ENCODE assay signal across 9 cellular contexts in the genomic region with DNA sequence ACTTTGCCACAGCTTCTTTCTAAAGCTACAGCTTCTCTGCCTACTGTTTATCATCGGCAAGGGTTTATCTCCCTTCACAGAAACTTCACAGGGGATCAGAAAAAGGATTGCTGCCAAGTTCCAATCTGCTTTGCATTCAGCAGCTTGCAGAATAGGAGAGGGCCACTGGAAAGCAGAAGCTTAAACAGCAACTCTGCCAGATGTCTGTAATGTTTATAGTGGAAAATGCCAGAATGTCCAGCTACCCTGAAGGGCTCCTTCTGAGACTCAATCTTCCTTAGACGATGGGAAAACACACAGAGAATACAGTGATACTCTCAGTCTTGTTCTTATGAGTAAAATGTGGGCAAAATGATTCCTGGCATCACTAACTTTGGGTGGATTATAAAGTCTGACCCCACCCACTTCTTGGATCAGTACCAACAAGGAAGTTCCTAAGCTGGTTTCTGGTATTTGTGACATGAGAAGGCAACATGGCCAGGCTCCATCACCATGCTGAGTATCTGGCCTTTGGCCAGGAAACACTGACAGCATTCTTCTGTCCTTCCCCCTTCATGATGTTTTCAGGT. TPM values are rescaled to one million over a fixed set of nuclear protein-coding genes. Genes with fewer than 3 reads are reported as not detected.
DNase-seq lines count a peak whose midpoint lies in the region; ATAC-seq and TF ChIP-seq lines count a peak whose summit lies in the region.
"Had no signal": no experiment of that assay in that cellular context is flagged by ENCODE, and none has a peak within 500 bp of the region (broad histone marks: within the 10 kb centered on the region; RNA-seq: fewer than 3 reads in every experiment).

No MANE protein-coding gene starts in this region.

- no peaks in the 10 kb centered on the region for H3K9me3 ChIP-seq in mucosa of descending colon

- H3K4me1 ChIP-seq in mucosa of descending colon (ENCODE audit: low read depth), result peaks cover 18% of the 10 kb centered on the region

- no peaks in the 10 kb centered on the region for H3K36me3 ChIP-seq in mucosa of descending colon (ENCODE audit: low read depth)

- TF ChIP-seq CTCF in dorsolateral prefrontal cortex (IDR thresholded peaks at IDR 0.05 in 54 of 56, conservative IDR thresholded peaks at IDR 0.05 in 2 of 56; ENCODE audit: low read depth in 1 of 56, partially characterized antibody in 56 of 56) (no peak), mucosa of descending colon (IDR thresholded peaks at IDR 0.05) (no peak), GM20000 (IDR thresholded peaks at IDR 0.05; ENCODE audit: extremely low read depth, missing control alignments) (no peak)

- no peaks in the 10 kb centered on the region for H3K27me3 ChIP-seq in dorsolateral prefrontal cortex

- in situ Hi-C loops in Caki2 (cut with HindIII; ENCODE audit: low pct_unique_long_range_greater_than_20kb, low sequenced_read_pairs), result no loop called here

- H3K4me3 ChIP-seq in dorsolateral prefrontal cortex (peak overlapping the region in 7 of 59 donors; percentile 2 to 25 (median 11)), mucosa of descending colon (no peak overlapping the region)

- peak overlapping the region in 57 of 59 donors; percentile 2 to 86 (median 73) for H3K27ac ChIP-seq in dorsolateral prefrontal cortex

- peak; percentile 74 for DNase-seq in Caki2 (ENCODE audit: low read depth)
- peak; percentile 2 for DNase-seq in NCI-H345 treated with DMSO at 0.1 percent for 48 hours (lab: John Stamatoyannopoulos, UW; ENCODE audit: unreplicated experiment)
- DNase-seq in dorsolateral prefrontal cortex, result peak in 2 of 10 donors; percentile 12 to 48
- peak in 2 of 3 donors; percentile 53 to 83 for DNase-seq in mucosa of descending colon
- no peak for DNase-seq in GM20000 (ENCODE audit: low spot score)
- no peak for DNase-seq in SKM-1 (lab: John Stamatoyannopoulos, UW; ENCODE audit: unreplicated experiment)
- DNase-seq in NK-92 (lab: John Stamatoyannopoulos, UW; ENCODE audit: unreplicated experiment), result no peak
- DNase-seq: activated naive CD8-positive, alpha-beta T cell treated with anti-CD3 and anti-CD28 coated beads, Interleukin-2, amount 10 ng/mL, durations not matched to agents 7 days and 5 days had no signal

- ATAC-seq in mucosa of descending colon (peak; percentile 77), HG02759 (IDR thresholded peaks at IDR 0.05; ENCODE audit: unreplicated experiment) (no peak)

- intact Hi-C loops in dorsolateral prefrontal cortex (cut with DNase I) (no loop called here), mucosa of descending colon (cut with DNase I, micrococcal nuclease) (no loop called here)

RNA-seq across cellular contexts. Expression of a gene that starts 19.0 kb away (rescaled TPM):
- total RNA-seq in Caki2 (2014; rRNA removed; shearing (Covaris generic); ENCODE audit: low replicate concordance), result 49.2 and 72.4 TPM in 2 replicates
- total RNA-seq in dorsolateral prefrontal cortex (100 to 1,000 TPM in 87 of 120 experiments, 10 to 100 TPM in 33; 58.0 to 261 (median 119) TPM), mucosa of descending colon (100 to 1,000 TPM in 2 of 3 donors, 10 to 100 TPM in 1; 79.7 to 335 (median 199) TPM)

Comparison
In these comparisons a context has a peak if more than half of its experiments do, and no peak if none do; other contexts are left out.
1. DNase-seq: peak in Caki2 (single experiment), NCI-H345 treated with DMSO at 0.1 percent for 48 hours (single experiment) and mucosa of descending colon (2 of 3); none in GM20000 (single experiment), SKM-1 (single experiment) and NK-92 (single experiment).